ENCODE assay signal across 1 cellular context in genomic region chr6:28383235-28384142, GRCh38.
TF ChIP-seq lines count a peak whose summit lies in the region.

No MANE protein-coding gene starts in this region.

TF ChIP-seq in K562, 482 proteins besides CTCF, POLR2A, EP300 and RAD21 (continued from another document and continues in another):
- TF ChIP-seq RBM39 (optimal IDR thresholded peaks at IDR 0.05; ENCODE audit: low read depth, low read length) (peak; percentile 49), ZNF707 (CRISPR knock-in tag; conservative IDR thresholded peaks at IDR 0.05) (no peak), THAP12 (CRISPR knock-in tag; IDR thresholded peaks at IDR 0.05) (peak; percentile 95), DPF2 (IDR thresholded peaks at IDR 0.05) (0 out of 2 replicates have a peak, but pooled peaks have one; percentile 18), KLF10 (CRISPR knock-in tag; IDR thresholded peaks at IDR 0.05) (no peak), GABPB2 (CRISPR knock-in tag; conservative IDR thresholded peaks at IDR 0.05) (no peak), MGA (IDR thresholded peaks at IDR 0.05) (peak; percentile 97), ILF3 (IDR thresholded peaks at IDR 0.05; ENCODE audit: borderline replicate concordance) (no peak), ZBTB17 (CRISPR knock-in tag; IDR thresholded peaks at IDR 0.05) (no peak), HMGXB4 (CRISPR knock-in tag; IDR thresholded peaks at IDR 0.05) (no peak), ZFX (CRISPR knock-in tag; IDR thresholded peaks at IDR 0.05) (peak; percentile 75), USF2 (CRISPR knock-in tag; IDR thresholded peaks at IDR 0.05) (peak; percentile 56), SMARCA5 (IDR thresholded peaks at IDR 0.05) (no peak), SNIP1 (IDR thresholded peaks at IDR 0.05; ENCODE audit: low read depth) (peak; percentile 77), KAT7 (CRISPR knock-in tag; IDR thresholded peaks at IDR 0.05; ENCODE audit: borderline replicate concordance) (no peak), TAF1 (IDR thresholded peaks at IDR 0.05; ENCODE audit: control insufficient read depth, extremely low read depth, insufficient read depth, low read length, severe bottlenecking) (no peak), SOX6 (IDR thresholded peaks at IDR 0.05) (peak; percentile 80), NFXL1 (CRISPR knock-in tag; IDR thresholded peaks at IDR 0.05) (no peak), SRSF1 (IDR thresholded peaks at IDR 0.05; ENCODE audit: low read depth, low read length) (no peak), POLR2AphosphoS5 (IDR thresholded peaks at IDR 0.05; ENCODE audit: control insufficient read depth, insufficient read depth, low read depth, low read length) (peak; percentile 44), NCOR1 (IDR thresholded peaks at IDR 0.05) (peak; percentile 35), HDAC2 (IDR thresholded peaks at IDR 0.05) (no peak), ZNF512 (tag; IDR thresholded peaks at IDR 0.05) (no peak), ZSCAN32 (CRISPR knock-in tag; IDR thresholded peaks at IDR 0.05) (no peak), HNRNPK (IDR thresholded peaks at IDR 0.05; ENCODE audit: low read depth, low read length, poor library complexity, severe bottlenecking) (no peak), PCBP2 (IDR thresholded peaks at IDR 0.05; ENCODE audit: low read depth, low read length, poor library complexity, severe bottlenecking) (no peak), SRSF7 (optimal IDR thresholded peaks at IDR 0.05; ENCODE audit: low read depth, low read length) (no peak), MLX (CRISPR knock-in tag; conservative IDR thresholded peaks at IDR 0.05) (0 out of 4 replicates have a peak, but pooled peaks of 1 of the 2 experiments have one; percentile 59), IRF2 (CRISPR knock-in tag; IDR thresholded peaks at IDR 0.05) (no peak), BRF1 (IDR thresholded peaks at IDR 0.05; ENCODE audit: borderline replicate concordance, extremely low read depth, insufficient read length) (no peak), MEF2A (IDR thresholded peaks at IDR 0.05; ENCODE audit: control insufficient read depth, low read depth, low read length) (no peak), CSDE1 (IDR thresholded peaks at IDR 0.05) (no peak), CBX3 (IDR thresholded peaks at IDR 0.05; ENCODE audit: borderline replicate concordance in 1 of 2, low read length in 2 of 2) (peak in 1 of 2 experiments; percentile 88; a peak in 1 of 3 replicates), FOS (IDR thresholded peaks at IDR 0.05; ENCODE audit: extremely low read depth, insufficient read length) (no peak), ZNF143 (CRISPR knock-in tag; IDR thresholded peaks at IDR 0.05) (no peak), HDAC1 (IDR thresholded peaks at IDR 0.05) (peak in 1 of 2 experiments; percentile 51; a peak in 1 of 4 replicates), MED1 (CRISPR knock-in tag; IDR thresholded peaks at IDR 0.05; ENCODE audit: borderline replicate concordance) (no peak), PBX2 (CRISPR knock-in tag; IDR thresholded peaks at IDR 0.05; ENCODE audit: low read depth) (no peak), PBX2 (tag; conservative IDR thresholded peaks at IDR 0.05; ENCODE audit: low read depth) (no peak), CXXC5 (CRISPR knock-in tag; IDR thresholded peaks at IDR 0.05) (peak; percentile 87), ILK (tag; IDR thresholded peaks at IDR 0.05; ENCODE audit: borderline replicate concordance, low read depth) (no peak), L3MBTL2 (IDR thresholded peaks at IDR 0.05) (peak; percentile 98), POLR3A (IDR thresholded peaks at IDR 0.05; ENCODE audit: borderline replicate concordance, extremely low read depth, insufficient read depth, insufficient read length) (no peak), ASH1L (IDR thresholded peaks at IDR 0.05; ENCODE audit: borderline replicate concordance, low read depth, partially characterized antibody) (no peak), ESRRA (IDR thresholded peaks at IDR 0.05; ENCODE audit: borderline replicate concordance, low read depth) (peak; percentile 52; the same call in 1 of the 2 replicates)
